Comparison of ENCODE assay signal across 9 cellular contexts in the genomic region with DNA sequence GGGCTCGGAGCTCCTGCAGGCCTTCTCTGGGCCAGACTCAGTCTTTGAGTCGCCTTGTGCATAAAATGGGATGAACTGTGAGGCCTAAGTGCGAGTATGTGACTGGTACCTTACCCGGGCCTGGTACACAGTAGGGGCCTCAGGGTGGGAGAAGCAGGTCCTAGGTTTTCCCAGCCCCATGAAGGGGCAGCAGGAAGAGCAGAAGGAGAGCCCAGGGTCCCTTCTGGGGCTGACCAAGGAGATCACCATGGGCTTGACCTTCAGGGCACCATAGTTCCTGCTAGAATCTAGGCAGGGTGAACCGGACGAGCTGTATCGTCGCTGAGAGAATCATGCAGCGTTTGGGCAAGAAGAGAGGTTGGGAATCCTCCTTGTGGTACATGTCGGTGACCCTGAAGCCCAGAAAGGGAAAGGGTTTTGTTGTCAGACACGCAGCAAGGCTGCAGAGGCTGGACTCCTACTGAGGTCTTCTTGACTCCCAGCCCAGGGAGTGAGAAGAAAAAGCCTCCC. TPM values are rescaled to one million over a fixed set of nuclear protein-coding genes. Genes with fewer than 3 reads are reported as not detected.
DNase-seq lines count a peak whose midpoint lies in the region; ATAC-seq, FAIRE-seq and TF ChIP-seq lines count a peak whose summit lies in the region.
"Had no signal": no experiment of that assay in that cellular context is flagged by ENCODE, and none has a peak within 500 bp of the region (broad histone marks: within the 10 kb centered on the region; RNA-seq: fewer than 3 reads in every experiment).

No MANE protein-coding gene starts in this region.

- H3K9me3 ChIP-seq in SK-N-MC (ENCODE audit: low read depth, low read length) (no peaks in the 10 kb centered on the region), spleen (no peaks in the 10 kb centered on the region)

- ATAC-seq in GM21723 (IDR thresholded peaks at IDR 0.05; ENCODE audit: unreplicated experiment) = peak; percentile 24

- H3K27ac Mint-ChIP-seq in glutamatergic neuron (ENCODE audit: unreplicated experiment) = peak overlapping the region; percentile 33

- no peaks in the 10 kb centered on the region for H3K27me3 ChIP-seq in spleen (replicated peaks in 1 of 7)

- peaks cover 18% of the 10 kb centered on the region for H3K4me1 Mint-ChIP-seq in glutamatergic neuron (ENCODE audit: low read depth, unreplicated experiment)

- 57 to 95% (median 65%) methylated on average over 7 to 11 of the region's 11 CpGs for WGBS in spleen, 5 donors

- intact Hi-C loops in spleen (cut with DNase I; ENCODE audit: low total_unique reads) = no loop called here

- H3K9me3 Mint-ChIP-seq in glutamatergic neuron (ENCODE audit: unreplicated experiment) = peaks cover 9% of the 10 kb centered on the region

- peak overlapping the region; percentile 59 for H3K4me3 Mint-ChIP-seq in glutamatergic neuron (ENCODE audit: unreplicated experiment)

- no peak for DNase-seq in SK-N-MC (ENCODE audit: low read depth, low spot score)
- peak; percentile 12 for DNase-seq in glutamatergic neuron
- DNase-seq in spleen = no peak
- no peak for DNase-seq in HTR-8/SVneo (ENCODE audit: insufficient read length, low spot score)
- DNase-seq in A172 (ENCODE audit: low spot score) = no peak
- DNase-seq in RKO (ENCODE audit: low spot score) = no peak
- DNase-seq in GM10266 (ENCODE audit: extremely low spot score) = no peak

- peaks cover 7% of the 10 kb centered on the region for H3K27me3 Mint-ChIP-seq in glutamatergic neuron (ENCODE audit: unreplicated experiment)

- peak overlapping the region; percentile 90 for H3K9ac ChIP-seq in SK-N-MC (ENCODE audit: insufficient read length)

- no peak for TF ChIP-seq CTCF in glutamatergic neuron (IDR thresholded peaks at IDR 0.05; ENCODE audit: partially characterized antibody, unreplicated experiment)
- no peak for TF ChIP-seq CTCF in spleen (IDR thresholded peaks at IDR 0.05 in 8 of 11, conservative IDR thresholded peaks at IDR 0.05 in 3 of 11)
- no peak for TF ChIP-seq CTCF in GM10266 (IDR thresholded peaks at IDR 0.05; ENCODE audit: control insufficient read depth, insufficient read depth, low read depth, missing control alignments)

- TF ChIP-seq POLR2A in spleen (IDR thresholded peaks at IDR 0.05) = no peak

- H3K36me3 ChIP-seq in SK-N-MC (ENCODE audit: insufficient read depth, low read length) (peaks cover 32% of the 10 kb centered on the region), spleen (peaks cover 0 to 35% (median 24%) of the 10 kb centered on the region in 6 donors)

- H3K36me3 Mint-ChIP-seq in glutamatergic neuron (ENCODE audit: unreplicated experiment) = peaks cover 9% of the 10 kb centered on the region

- no peak for FAIRE-seq in HTR-8/SVneo (lab: Jason Lieb, UNC)

- peaks cover 26 to 92% (median 77%) of the 10 kb centered on the region in 6 donors for H3K4me1 ChIP-seq in spleen

- H3K27ac ChIP-seq in SK-N-MC = peak overlapping the region; percentile 74
- H3K27ac ChIP-seq in spleen = peak overlapping the region; percentile 97 to 99 (median 99)

- peak overlapping the region; percentile 98 for H3K4me3 ChIP-seq in SK-N-MC
- peak overlapping the region; percentile 79 to 89 (median 86) for H3K4me3 ChIP-seq in spleen

RNA-seq across cellular contexts. Expression of gene PHYKPL, which starts 0.4 kb away (rescaled TPM):
- total RNA-seq in glutamatergic neuron (ENCODE audit: unreplicated experiment) = 89.7 TPM
- 100 to 1,000 TPM in 6 of 7 donors, 10 to 100 TPM in 1; 91.8 to 209 (median 132) TPM for total RNA-seq in spleen
- polyA plus RNA-seq in spleen = 10 to 100 TPM; 46.9 to 82.7 (median 74.5) TPM
- total RNA-seq in A172 (2014; rRNA removed; shearing (Covaris generic)) = 2.4 and 3.6 TPM in 2 replicates

RNA-seq across cellular contexts. Expression of gene HNRNPAB, which starts 28.6 kb away (rescaled TPM):
- total RNA-seq in glutamatergic neuron (ENCODE audit: unreplicated experiment) = 281 TPM
- total RNA-seq in spleen = 100 to 1,000 TPM in 4 of 7 donors, 10 to 100 TPM in 3; 55.9 to 136 (median 113) TPM
- 100 to 1,000 TPM in 2 of 3 donors, 10 to 100 TPM in 1; 88.2 to 144 (median 120) TPM for polyA plus RNA-seq in spleen
- total RNA-seq in A172 (2014; rRNA removed; shearing (Covaris generic)) = 98.5 and 106 TPM in 2 replicates

RNA-seq across cellular contexts. Expression of gene GMCL2, which starts 45.8 kb away (rescaled TPM):
- total RNA-seq in glutamatergic neuron (ENCODE audit: unreplicated experiment) = not detected
- not detected for total RNA-seq in spleen
- polyA plus RNA-seq in spleen = under 1 TPM in 1 of 3 donors, not detected in 2; 0.03 TPM
- not detected in 2 replicates for total RNA-seq in A172 (2014; rRNA removed; shearing (Covaris generic))
- total RNA-seq: T-helper 2 cell treated with Interferon-gamma antibody and Interleukin-4, amounts not matched to agents 100 ng/mL and 5 ng/mL, for 36 hours had no signal

Comparison
In these comparisons a context has a peak if more than half of its experiments do, and no peak if none do; other contexts are left out.
1. RNA of gene PHYKPL, which starts 0.4 kb away (total RNA-seq): 91.8 to 209 TPM in spleen and 89.7 TPM in glutamatergic neuron (single experiment); 2.4 to 3.6 TPM in A172; every median in the first group is over 10 times any median in the second.